9 cellular contexts compared by ENCODE assay signal in genomic region chr17:16418684-16419066, GRCh38. TPM values are rescaled to one million over a fixed set of nuclear protein-coding genes. Genes with fewer than 3 reads are reported as not detected.
A peak's percentile ranks its signal among the peaks of the same experiment; 100 is the strongest.
DNase-seq lines count a peak whose midpoint lies in the region; ATAC-seq and TF ChIP-seq lines count a peak whose summit lies in the region.
"Had no signal": no experiment of that assay in that cellular context is flagged by ENCODE, and none has a peak within 500 bp of the region (broad histone marks: within the 10 kb centered on the region; RNA-seq: fewer than 3 reads in every experiment).

No MANE protein-coding gene starts in this region.

- no CpG with 5 or more reads among the region's 2 CpGs for WGBS in mesendoderm (ENCODE audit: extremely low coverage, insufficient coverage, low lambda C conversion rate)

- H3K4me3 Mint-ChIP-seq in activated naive CD4-positive, alpha-beta T cell treated with anti-CD3 and anti-CD28 coated beads for 36 hours: peak overlapping the region; percentile 60
- H3K4me3 Mint-ChIP-seq in activated CD4-positive, alpha-beta memory T cell treated with anti-CD3 and anti-CD28 coated beads, Interleukin-2, amount 10 ng/mL, durations not matched to agents 7 days and 5 days: peak overlapping the region; percentile 45

- peaks cover 0 to 65% of the 10 kb centered on the region in 2 donors for H3K36me3 ChIP-seq in left lung
- H3K36me3 ChIP-seq in tibial artery: peaks cover 15 to 24% (median 21%) of the 10 kb centered on the region in 3 donors
- no peaks in the 10 kb centered on the region for H3K36me3 ChIP-seq in mesendoderm (ENCODE audit: control insufficient read depth, insufficient read depth, low read length)

- TF ChIP-seq CTCF in left lung (IDR thresholded peaks at IDR 0.05): no peak
- TF ChIP-seq CTCF in tibial artery (IDR thresholded peaks at IDR 0.05): no peak

- no peak overlapping the region for H2BK120ac ChIP-seq in mesendoderm (ENCODE audit: low read depth, low read length)

- no peaks in the 10 kb centered on the region for H3K9me3 Mint-ChIP-seq in activated naive CD4-positive, alpha-beta T cell treated with anti-CD3 and anti-CD28 coated beads for 36 hours
- no peaks in the 10 kb centered on the region for H3K9me3 Mint-ChIP-seq in activated CD4-positive, alpha-beta memory T cell treated with anti-CD3 and anti-CD28 coated beads, Interleukin-2, amount 10 ng/mL, durations not matched to agents 7 days and 5 days

- DNase-seq in activated naive CD4-positive, alpha-beta T cell treated with anti-CD3 and anti-CD28 coated beads for 36 hours: peak; percentile 66
- no peak for DNase-seq in activated naive CD4-positive, alpha-beta T cell treated with anti-CD3 and anti-CD28 coated beads, Interleukin-2, amount 50 U/mL, for 16 hours
- no peak for DNase-seq in activated CD4-positive, alpha-beta memory T cell treated with anti-CD3 and anti-CD28 coated beads, Interleukin-2, amount 10 ng/mL, durations not matched to agents 7 days and 5 days
- DNase-seq in left lung (no peak), tibial artery (no peak), NCI-H748 (lab: John Stamatoyannopoulos, UW; ENCODE audit: unreplicated experiment) (no peak), mesendoderm (no peak)
- DNase-seq: NCI-H1436 had no signal

- H3K36me3 Mint-ChIP-seq in activated naive CD4-positive, alpha-beta T cell treated with anti-CD3 and anti-CD28 coated beads for 36 hours (ENCODE audit: low read depth): peaks cover 20% of the 10 kb centered on the region
- H3K36me3 Mint-ChIP-seq in activated CD4-positive, alpha-beta memory T cell treated with anti-CD3 and anti-CD28 coated beads, Interleukin-2, amount 10 ng/mL, durations not matched to agents 7 days and 5 days (ENCODE audit: low read depth): peaks cover 64% of the 10 kb centered on the region

- H3K27ac Mint-ChIP-seq in activated naive CD4-positive, alpha-beta T cell treated with anti-CD3 and anti-CD28 coated beads for 36 hours: peak overlapping the region; percentile 100
- peak overlapping the region; percentile 87 for H3K27ac Mint-ChIP-seq in activated CD4-positive, alpha-beta memory T cell treated with anti-CD3 and anti-CD28 coated beads, Interleukin-2, amount 10 ng/mL, durations not matched to agents 7 days and 5 days

- H3K27ac ChIP-seq in left lung (peak overlapping the region; percentile 70 to 93), tibial artery (peak overlapping the region; percentile 92 to 93), mesendoderm (ENCODE audit: low read depth, low read length) (no peak overlapping the region)

- H4K5ac ChIP-seq in mesendoderm (ENCODE audit: low read length): no peak overlapping the region

- no peaks in the 10 kb centered on the region for H3K9me3 ChIP-seq in left lung
- no peaks in the 10 kb centered on the region for H3K9me3 ChIP-seq in tibial artery

- H3K79me1 ChIP-seq in mesendoderm (ENCODE audit: low read length): no peaks in the 10 kb centered on the region

- H2AK5ac ChIP-seq in mesendoderm (ENCODE audit: low read length): no peak overlapping the region

- no peak overlapping the region for H3K56ac ChIP-seq in mesendoderm (ENCODE audit: low read length)

- no peak for ATAC-seq in left lung
- no peak for ATAC-seq in HG02840 (IDR thresholded peaks at IDR 0.05; ENCODE audit: low FRiP score, unreplicated experiment)

- no peak overlapping the region for H2BK15ac ChIP-seq in mesendoderm (replicated peaks; ENCODE audit: low read depth)

- no peak overlapping the region for H3K4me2 ChIP-seq in mesendoderm (ENCODE audit: low read length)

- no peaks in the 10 kb centered on the region for H3K27me3 Mint-ChIP-seq in activated naive CD4-positive, alpha-beta T cell treated with anti-CD3 and anti-CD28 coated beads for 36 hours (ENCODE audit: low read depth)
- H3K27me3 Mint-ChIP-seq in activated CD4-positive, alpha-beta memory T cell treated with anti-CD3 and anti-CD28 coated beads, Interleukin-2, amount 10 ng/mL, durations not matched to agents 7 days and 5 days: no peaks in the 10 kb centered on the region

- POLR2A ChIA-PET in activated CD4-positive, alpha-beta memory T cell treated with anti-CD3 and anti-CD28 coated beads, Interleukin-2, amount 10 ng/mL, durations not matched to agents 7 days and 5 days (lab: Charles Lee): interaction anchor here (0.8 to 6.3 kb wide), 3 partner anchors 17 to 38 kb away, joined by 3 to 137 read pairs (median 3); partner anchors contain the start of gene UBB

- no peaks in the 10 kb centered on the region for H3K27me3 ChIP-seq in left lung
- no peaks in the 10 kb centered on the region for H3K27me3 ChIP-seq in tibial artery
- no peaks in the 10 kb centered on the region for H3K27me3 ChIP-seq in mesendoderm (ENCODE audit: insufficient read depth, low read length, poor library complexity)

- no peak overlapping the region for H3K23ac ChIP-seq in mesendoderm (ENCODE audit: low read length)

- H3K4me3 ChIP-seq in left lung: no peak overlapping the region
- H3K4me3 ChIP-seq in tibial artery: no peak overlapping the region
- H3K4me3 ChIP-seq in mesendoderm (ENCODE audit: low read length): no peak overlapping the region

- peaks cover 48% of the 10 kb centered on the region for H3K4me1 Mint-ChIP-seq in activated naive CD4-positive, alpha-beta T cell treated with anti-CD3 and anti-CD28 coated beads for 36 hours (ENCODE audit: low read depth)
- peaks cover 61% of the 10 kb centered on the region for H3K4me1 Mint-ChIP-seq in activated CD4-positive, alpha-beta memory T cell treated with anti-CD3 and anti-CD28 coated beads, Interleukin-2, amount 10 ng/mL, durations not matched to agents 7 days and 5 days

- H3K4me1 ChIP-seq in left lung (peaks cover 22 to 44% of the 10 kb centered on the region in 2 donors), tibial artery (peaks cover 4 to 51% (median 39%) of the 10 kb centered on the region in 4 donors), mesendoderm (ENCODE audit: control insufficient read depth, low read depth, low read length) (no peaks in the 10 kb centered on the region)

- no peak overlapping the region for H3K9ac ChIP-seq in mesendoderm (ENCODE audit: low read length)

- intact Hi-C loops in activated naive CD4-positive, alpha-beta T cell treated with anti-CD3 and anti-CD28 coated beads for 36 hours (cut with micrococcal nuclease): loop anchor here (1.0 to 5.0 kb wide), 4 partner anchors 20 to 391 kb away; no protein-coding TSS in a partner anchor
- intact Hi-C loops in left lung (cut with DNase I): no loop called here
- intact Hi-C loops in tibial artery (cut with DNase I; ENCODE audit: low total_unique reads): no loop called here

- no peak overlapping the region for H3K4ac ChIP-seq in mesendoderm (ENCODE audit: low read depth, low read length)

- no peak overlapping the region for H4K8ac ChIP-seq in mesendoderm (ENCODE audit: low read depth, low read length)

- CTCF ChIA-PET in activated naive CD4-positive, alpha-beta T cell treated with anti-CD3 and anti-CD28 coated beads for 36 hours (lab: Charles Lee): interaction anchor here (0.6 to 5.5 kb wide), 6 partner anchors 9 to 103 kb away, joined by 3 to 46 read pairs (median 4); no protein-coding TSS in a partner anchor
- CTCF ChIA-PET in activated CD4-positive, alpha-beta memory T cell treated with anti-CD3 and anti-CD28 coated beads, Interleukin-2, amount 10 ng/mL, durations not matched to agents 7 days and 5 days (lab: Charles Lee): interaction anchor here (0.7 to 1.4 kb wide), 4 partner anchors 9 to 203 kb away, joined by 3 to 6 read pairs (median 3); partner anchors contain the start of gene NCOR1

- H3K79me2 ChIP-seq in mesendoderm (ENCODE audit: control insufficient read depth, insufficient read depth, low read length): no peaks in the 10 kb centered on the region

- no peak overlapping the region for H2BK5ac ChIP-seq in mesendoderm (ENCODE audit: low read length)

- no peak overlapping the region for H3K18ac ChIP-seq in mesendoderm (ENCODE audit: low read length)

RNA-seq across cellular contexts. Expression of gene TRPV2, which starts 3.3 kb away (rescaled TPM):
- 10 to 100 TPM; 23.7 to 24.8 TPM for total RNA-seq in activated naive CD4-positive, alpha-beta T cell treated with anti-CD3 and anti-CD28 coated beads for 36 hours
- total RNA-seq in activated CD4-positive, alpha-beta memory T cell treated with anti-CD3 and anti-CD28 coated beads, Interleukin-2, amount 10 ng/mL, durations not matched to agents 7 days and 5 days: 100 to 1,000 TPM; 131 to 142 TPM
- 10 to 100 TPM; 58.0 to 97.7 TPM for total RNA-seq in left lung
- polyA plus RNA-seq in mesendoderm (2013, experiment 1 of 2): 1.3 TPM
- polyA plus RNA-seq in mesendoderm (2013, experiment 2 of 2): 1.9 TPM

RNA-seq across cellular contexts. Expression of gene UBB, which starts 37.8 kb away (rescaled TPM):
- total RNA-seq in activated naive CD4-positive, alpha-beta T cell treated with anti-CD3 and anti-CD28 coated beads for 36 hours: 1,000 to 10,000 TPM; 1,579 to 1,628 TPM
- 1,000 to 10,000 TPM; 1,185 TPM for total RNA-seq in activated CD4-positive, alpha-beta memory T cell treated with anti-CD3 and anti-CD28 coated beads, Interleukin-2, amount 10 ng/mL, durations not matched to agents 7 days and 5 days
- 1,000 to 10,000 TPM; 1,151 to 1,430 TPM for total RNA-seq in left lung
- 2,431 TPM for polyA plus RNA-seq in mesendoderm (2013, experiment 1 of 2)
- 2,399 TPM for polyA plus RNA-seq in mesendoderm (2013, experiment 2 of 2)
